9 cellular contexts compared by ENCODE assay signal in the genomic region with DNA sequence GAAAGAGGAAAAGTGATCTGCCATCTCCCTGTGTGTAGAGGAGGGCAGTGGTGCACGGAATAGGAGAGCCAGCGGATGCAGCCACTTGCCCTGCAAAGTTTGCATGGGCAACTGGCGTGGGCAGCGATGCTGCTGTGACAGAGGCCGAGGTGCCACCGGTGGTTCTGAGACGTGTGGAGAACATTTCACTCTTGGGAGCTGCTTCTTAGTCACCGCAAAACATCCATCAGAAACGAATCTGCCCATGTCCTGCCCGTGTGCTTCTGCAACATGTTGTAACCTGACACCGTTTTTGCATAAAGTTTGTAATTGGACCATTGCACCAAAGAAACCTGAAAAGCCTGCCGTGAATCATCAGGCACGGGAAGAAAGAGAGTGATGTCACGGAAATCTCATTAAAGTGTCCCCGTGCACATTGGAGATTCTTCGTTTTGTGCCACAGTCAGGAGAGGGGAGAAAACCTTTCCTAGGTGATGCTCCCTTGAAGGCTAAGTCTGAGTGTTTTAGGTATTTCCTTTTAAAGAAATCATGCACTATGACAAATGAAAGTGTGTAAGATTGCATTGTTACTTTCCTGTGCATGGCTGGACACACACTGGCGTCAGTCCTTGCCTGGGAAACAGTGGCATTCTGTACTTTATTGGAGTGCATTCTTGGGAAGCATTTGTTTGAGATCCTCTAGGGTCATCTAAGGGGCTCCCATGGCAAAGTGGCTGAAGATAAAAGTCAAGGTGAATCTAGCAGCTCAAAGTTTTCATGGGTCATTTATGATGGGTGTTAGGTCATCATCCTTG.
DNase-seq lines count a peak whose midpoint lies in the region; ATAC-seq and TF ChIP-seq lines count a peak whose summit lies in the region.
"Had no signal": no experiment of that assay in that cellular context is flagged by ENCODE, and none has a peak within 500 bp of the region (broad histone marks: within the 10 kb centered on the region; RNA-seq: fewer than 3 reads in every experiment).

No MANE protein-coding gene starts in this region.

- no peak overlapping the region for H2BK12ac ChIP-seq in trophoblast cell (ENCODE audit: low read length)

- H3K9me3 Mint-ChIP-seq in effector memory CD8-positive, alpha-beta T cell: no peaks in the 10 kb centered on the region
- H3K9me3 Mint-ChIP-seq: CD4-positive, CD25-positive, alpha-beta regulatory T cell had no signal

- no peak overlapping the region for H3K4me3 Mint-ChIP-seq in effector memory CD8-positive, alpha-beta T cell
- H3K4me3 Mint-ChIP-seq: CD4-positive, CD25-positive, alpha-beta regulatory T cell had no signal

- H3K36me3 ChIP-seq in RWPE2 (ENCODE audit: low read depth): no peaks in the 10 kb centered on the region
- no peaks in the 10 kb centered on the region for H3K36me3 ChIP-seq in trophoblast cell (ENCODE audit: control insufficient read depth in 1 of 2, insufficient read depth in 2 of 2, low read length in 2 of 2)

- no CpG with 5 or more reads among the region's 17 CpGs for WGBS in trophoblast cell (ENCODE audit: extremely low coverage, insufficient coverage, insufficient read length)

- H3K4me1 Mint-ChIP-seq in effector memory CD8-positive, alpha-beta T cell (ENCODE audit: low read depth in 2 of 2): peaks cover 10 to 11% of the 10 kb centered on the region in 2 donors

- H3K36me3 Mint-ChIP-seq in effector memory CD8-positive, alpha-beta T cell (ENCODE audit: insufficient read depth): no peaks in the 10 kb centered on the region
- H3K36me3 Mint-ChIP-seq: CD4-positive, CD25-positive, alpha-beta regulatory T cell had no signal

- no peak overlapping the region for H2BK120ac ChIP-seq in trophoblast cell (ENCODE audit: insufficient read depth, low read length, poor library complexity)

- H4K91ac ChIP-seq in trophoblast cell (ENCODE audit: low read depth, low read length): no peak overlapping the region

- no peak overlapping the region for H3K18ac ChIP-seq in trophoblast cell (ENCODE audit: low read length)

- no peak overlapping the region for H3K23ac ChIP-seq in trophoblast cell (ENCODE audit: low read length)

- no peak overlapping the region for H3K27ac Mint-ChIP-seq in effector memory CD8-positive, alpha-beta T cell
- H3K27ac Mint-ChIP-seq: CD4-positive, CD25-positive, alpha-beta regulatory T cell had no signal

- H3K27ac ChIP-seq in RWPE2 (ENCODE audit: poor library complexity, severe bottlenecking): peak overlapping the region; percentile 5
- H3K27ac ChIP-seq in trophoblast cell (ENCODE audit: low read depth, low read length): peak overlapping the region; percentile 18

- H2AK5ac ChIP-seq in trophoblast cell (ENCODE audit: low read length): no peak overlapping the region

- H4K12ac ChIP-seq in trophoblast cell (ENCODE audit: low read depth, low read length): no peak overlapping the region

- no peak overlapping the region for H3K4ac ChIP-seq in trophoblast cell (ENCODE audit: low read depth, low read length)

- H3K4me3 ChIP-seq in RWPE2 (ENCODE audit: severe bottlenecking): no peak overlapping the region
- H3K4me3 ChIP-seq in fibroblast of pulmonary artery (replicated peaks; ENCODE audit: low read depth, low read length): peak overlapping the region; percentile 20
- H3K4me3 ChIP-seq in trophoblast cell (ENCODE audit: low read depth, low read length): no peak overlapping the region

- no peak overlapping the region for H3K14ac ChIP-seq in trophoblast cell (ENCODE audit: low read length)

- no peak overlapping the region for H4K8ac ChIP-seq in trophoblast cell (ENCODE audit: low read depth, low read length)

- peak overlapping the region; percentile 9 for H3K4me2 ChIP-seq in trophoblast cell (ENCODE audit: low read length)

- no peak overlapping the region for H2AFZ ChIP-seq in trophoblast cell (ENCODE audit: insufficient read depth, low read length, poor library complexity)

- peak; percentile 84 for ATAC-seq in RWPE2 (ENCODE audit: low read depth)
- ATAC-seq in effector memory CD8-positive, alpha-beta T cell (replicated peaks): no peak

- DNase-seq in NCI-H2171 treated with DMSO at 0.1 percent for 48 hours (lab: John Stamatoyannopoulos, UW) (peak; percentile 58), NCI-H2171 (lab: John Stamatoyannopoulos, UW) (no peak), HuH-7.5 (ENCODE audit: low spot score) (peak; percentile 38), RWPE2 (ENCODE audit: low spot score) (peak; percentile 67), fibroblast of pulmonary artery (ENCODE audit: low read depth) (peak; percentile 94), trophoblast cell (peak; percentile 91 to 98)
- DNase-seq in stimulated activated naive CD4-positive, alpha-beta T cell (lab: John Stamatoyannopoulos, UW): no peak
- no peak for DNase-seq in effector memory CD8-positive, alpha-beta T cell
- DNase-seq: CD4-positive, CD25-positive, alpha-beta regulatory T cell had no signal

- H3K4me1 ChIP-seq in RWPE2 (ENCODE audit: insufficient read depth, poor library complexity, severe bottlenecking) (peaks cover 15% of the 10 kb centered on the region), trophoblast cell (ENCODE audit: control insufficient read depth in 1 of 2, insufficient read depth in 2 of 2, low read length in 2 of 2) (peaks cover 29 to 43% of the 10 kb centered on the region in 2 experiments)

- H3K9ac ChIP-seq in trophoblast cell (ENCODE audit: low read length): no peak overlapping the region

- H3K9me3 ChIP-seq in RWPE2 (ENCODE audit: severe bottlenecking): no peaks in the 10 kb centered on the region
- peaks cover 2% of the 10 kb centered on the region for H3K9me3 ChIP-seq in trophoblast cell (ENCODE audit: insufficient read depth, low read depth, low read length)

- no peaks in the 10 kb centered on the region for H3K79me2 ChIP-seq in trophoblast cell (ENCODE audit: control insufficient read depth, insufficient read depth, low read length, poor library complexity)

- H3K27me3 ChIP-seq in RWPE2 (ENCODE audit: insufficient read depth, poor library complexity, severe bottlenecking) (no peaks in the 10 kb centered on the region), trophoblast cell (ENCODE audit: insufficient read depth, low read length) (no peaks in the 10 kb centered on the region)

- peaks cover 25% of the 10 kb centered on the region for H3K79me1 ChIP-seq in trophoblast cell (ENCODE audit: low read length)

- H2BK5ac ChIP-seq in trophoblast cell (ENCODE audit: low read depth, low read length, poor library complexity): no peak overlapping the region

- H3K27me3 Mint-ChIP-seq in effector memory CD8-positive, alpha-beta T cell: peaks cover 17 to 31% of the 10 kb centered on the region in 2 donors
- H3K27me3 Mint-ChIP-seq: CD4-positive, CD25-positive, alpha-beta regulatory T cell had no signal

- TF ChIP-seq CTCF in RWPE2 (IDR thresholded peaks at IDR 0.05; ENCODE audit: poor library complexity, severe bottlenecking) (no peak), fibroblast of pulmonary artery (IDR thresholded peaks at IDR 0.05; ENCODE audit: low read length, missing control alignments) (no peak)

Comparison
In these comparisons a context has a peak if more than half of its experiments do, and no peak if none do; other contexts are left out.
1. DNase-seq: peak in NCI-H2171 treated with DMSO at 0.1 percent for 48 hours (single experiment), HuH-7.5 (single experiment), RWPE2 (single experiment), fibroblast of pulmonary artery (single experiment) and trophoblast cell (2 of 2); none in NCI-H2171 (single experiment), stimulated activated naive CD4-positive, alpha-beta T cell (0 of 6) and effector memory CD8-positive, alpha-beta T cell (0 of 3).